6 cellular contexts compared by ENCODE assay signal in the genomic region with DNA sequence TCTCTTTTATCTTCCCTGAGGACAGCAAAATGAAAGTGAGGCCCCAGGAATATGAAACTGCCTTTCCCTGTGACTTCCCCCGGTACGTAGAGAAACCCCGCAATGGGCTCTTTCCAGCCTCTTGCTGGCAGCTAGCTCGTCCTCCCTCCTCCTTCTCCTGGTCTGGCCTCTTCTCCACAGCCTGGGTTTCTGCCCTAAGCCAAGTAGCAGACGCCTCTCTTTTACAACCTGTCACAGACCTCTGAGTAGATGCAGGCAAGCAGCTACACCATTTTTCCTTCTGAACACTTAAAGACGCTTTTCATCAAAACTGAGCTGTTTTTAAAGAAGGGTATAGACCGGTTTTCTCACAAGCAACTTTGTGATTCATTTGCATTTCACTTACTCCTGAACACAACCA. TPM values are rescaled to one million over a fixed set of nuclear protein-coding genes. Genes with fewer than 3 reads are reported as not detected.
"Had no signal": no experiment of that assay in that cellular context is flagged by ENCODE, and none has a peak within 500 bp of the region (broad histone marks: within the 10 kb centered on the region; RNA-seq: fewer than 3 reads in every experiment).

No MANE protein-coding gene starts in this region.

- DNase-seq: activated CD4-positive, CD25-positive, alpha-beta regulatory T cell; activated naive CD4-positive, alpha-beta T cell treated with anti-CD3 and anti-CD28 coated beads, Interleukin-2, amount 10 ng/mL, durations not matched to agents 7 days and 5 days; naive thymus-derived CD4-positive, alpha-beta T cell; stimulated activated CD4-positive, alpha-beta T cell treated with anti-CD3 and anti-CD28 coated beads, Interleukin-15, amount 100 ng/mL, for 24 hours; stimulated activated CD4-positive, alpha-beta T cell treated with anti-CD3 and anti-CD28 coated beads, Interleukin-4, amount 100 ng/mL, for 24 hours had no signal

- ATAC-seq: left lobe of liver; naive thymus-derived CD4-positive, alpha-beta T cell had no signal

RNA-seq across cellular contexts. Expression of a gene that starts 31.9 kb away (rescaled TPM):
- total RNA-seq: naive thymus-derived CD4-positive, alpha-beta T cell had no signal
